17 cellular contexts compared by ENCODE assay signal in the genomic region with DNA sequence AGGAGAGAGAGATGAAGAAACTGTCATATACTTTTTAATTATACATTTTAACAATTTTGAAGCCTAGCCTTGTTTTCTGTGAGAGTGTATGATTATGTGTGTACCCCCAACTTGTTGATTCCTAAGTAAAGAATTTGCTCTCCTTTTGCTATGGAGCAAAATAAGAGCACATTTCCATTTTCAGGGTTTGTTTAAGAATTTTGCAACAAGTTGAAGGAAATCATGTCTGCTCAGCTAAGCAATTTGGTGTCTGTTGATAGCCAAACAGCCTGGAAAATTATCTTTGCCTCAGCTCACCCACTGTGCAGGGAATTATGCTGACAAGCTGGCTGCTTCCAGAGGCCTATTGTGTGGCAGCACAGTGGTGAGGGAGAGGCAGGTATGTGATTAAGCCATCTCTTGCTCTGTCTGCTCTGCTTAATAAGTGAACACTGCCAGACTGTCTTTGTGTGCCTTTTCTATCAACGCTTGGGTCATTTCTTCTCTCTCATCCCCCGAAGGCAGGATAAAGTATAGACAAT.
A peak's percentile ranks its signal among the peaks of the same experiment; 100 is the strongest.
DNase-seq lines count a peak whose midpoint lies in the region; ATAC-seq and TF ChIP-seq lines count a peak whose summit lies in the region.
"Had no signal": no experiment of that assay in that cellular context is flagged by ENCODE, and none has a peak within 500 bp of the region (broad histone marks: within the 10 kb centered on the region; RNA-seq: fewer than 3 reads in every experiment).

No MANE protein-coding gene starts in this region.

- H3K27me3 ChIP-seq in GM23338 (ENCODE audit: insufficient read depth) (no peaks in the 10 kb centered on the region), SK-N-SH (ENCODE audit: insufficient read depth) (no peaks in the 10 kb centered on the region)

- H3F3A ChIP-seq in GM23338 (replicated peaks; ENCODE audit: low read depth) = no peaks in the 10 kb centered on the region
- H3F3A ChIP-seq in SK-N-SH (replicated peaks; ENCODE audit: insufficient read depth) = no peaks in the 10 kb centered on the region

- H3K4me3 Mint-ChIP-seq in GM23338 (no peak overlapping the region), nephron (no peak overlapping the region)
- H3K4me3 Mint-ChIP-seq: activated CD8-positive, alpha-beta T cell treated with anti-CD3 and anti-CD28 coated beads, Interleukin-2, amount 10 ng/mL, durations not matched to agents 7 days and 5 days; CD14-positive monocyte; H9; memory B cell; naive B cell had no signal

- H4K20me1 ChIP-seq in GM23338 (replicated peaks; ENCODE audit: insufficient read depth) (no peaks in the 10 kb centered on the region), SK-N-SH (ENCODE audit: insufficient read depth) (no peaks in the 10 kb centered on the region)

- no peak overlapping the region for H3K4me2 ChIP-seq in GM23338
- H3K4me2 ChIP-seq in SK-N-SH = no peak overlapping the region

- H3K9me2 ChIP-seq in GM23338 (ENCODE audit: insufficient read depth) (0 out of 2 replicates have a peak, but pooled peaks cover 3% of the 10 kb centered on the region), SK-N-SH (no peaks in the 10 kb centered on the region)

- H3K4me3 ChIP-seq in GM23338 (no peak overlapping the region), SK-N-SH (ENCODE audit: low read depth in 2 of 2, low read length in 1 of 2) (no peak overlapping the region)

- H3K4me1 Mint-ChIP-seq in GM23338 = peaks cover 33% of the 10 kb centered on the region
- H3K4me1 Mint-ChIP-seq in nephron = peaks cover 75% of the 10 kb centered on the region
- H3K4me1 Mint-ChIP-seq: CD14-positive monocyte, memory B cell, naive B cell had no signal

- H3K9me3 Mint-ChIP-seq in GM23338 = no peaks in the 10 kb centered on the region
- H3K9me3 Mint-ChIP-seq in nephron = no peaks in the 10 kb centered on the region
- H3K9me3 Mint-ChIP-seq: H9, memory B cell had no signal

- POLR2A ChIA-PET in SK-N-SH (lab: Yijun Ruan, JAX) = interaction anchor here (0.6 to 1.2 kb wide), 2 partner anchors 10 to 11 kb away, joined by 5 to 9 read pairs; no protein-coding TSS in a partner anchor

- TF ChIP-seq EP300 in SK-N-SH (IDR thresholded peaks at IDR 0.05; ENCODE audit: borderline replicate concordance in 1 of 2, low read depth in 1 of 2, low read length in 1 of 2) = no peak

- no peak overlapping the region for H3K27ac Mint-ChIP-seq in GM23338
- peak overlapping the region; percentile 35 to 90 (median 89) for H3K27ac Mint-ChIP-seq in nephron
- H3K27ac Mint-ChIP-seq: activated CD8-positive, alpha-beta T cell treated with anti-CD3 and anti-CD28 coated beads, Interleukin-2, amount 10 ng/mL, durations not matched to agents 7 days and 5 days; CD14-positive monocyte; H9; memory B cell; naive B cell had no signal

- no peaks in the 10 kb centered on the region for H3K27me3 Mint-ChIP-seq in GM23338 (ENCODE audit: insufficient read depth, low read depth, poor library complexity)
- no peaks in the 10 kb centered on the region for H3K27me3 Mint-ChIP-seq in nephron (ENCODE audit: low read depth)

- 75% methylated on average over 2 of the region's 2 CpGs for WGBS in SK-N-SH (ENCODE audit: low lambda C conversion rate)

- no peak overlapping the region for H3K9ac ChIP-seq in SK-N-SH

- H2AFZ ChIP-seq in GM23338 (no peak overlapping the region), SK-N-SH (ENCODE audit: low read depth) (no peak overlapping the region)

- ATAC-seq in GM23338 = peak; percentile 82
- ATAC-seq in HG03571 (IDR thresholded peaks at IDR 0.05; ENCODE audit: unreplicated experiment) = no peak
- ATAC-seq: activated CD8-positive, alpha-beta T cell treated with anti-CD3 and anti-CD28 coated beads, Interleukin-2, amount 10 ng/mL, durations not matched to agents 7 days and 5 days had no signal

- no peaks in the 10 kb centered on the region for H3K79me2 ChIP-seq in GM23338 (replicated peaks; ENCODE audit: insufficient read depth)
- H3K79me2 ChIP-seq in SK-N-SH (ENCODE audit: insufficient read depth) = no peaks in the 10 kb centered on the region

- no peak for TF ChIP-seq RAD21 in SK-N-SH (IDR thresholded peaks at IDR 0.05; ENCODE audit: low read length)

- no peak for TF ChIP-seq CTCF in GM23338 (conservative IDR thresholded peaks at IDR 0.05; ENCODE audit: low read depth in 2 of 2)
- no peak for TF ChIP-seq CTCF in SK-N-SH (IDR thresholded peaks at IDR 0.05)
- no peak for TF ChIP-seq CTCF in nephron (IDR thresholded peaks at IDR 0.05; ENCODE audit: unreplicated experiment in 3 of 3)

- H3K36me3 Mint-ChIP-seq in GM23338 (ENCODE audit: low read depth) (no peaks in the 10 kb centered on the region), nephron (ENCODE audit: low read depth) (no peaks in the 10 kb centered on the region)
- H3K36me3 Mint-ChIP-seq: CD14-positive monocyte, memory B cell, naive B cell had no signal

- peaks cover 4% of the 10 kb centered on the region for H3K4me1 ChIP-seq in GM23338 (ENCODE audit: insufficient read depth)
- peaks cover 4 to 38% of the 10 kb centered on the region in 2 experiments; a peak in 2 of 4 replicates for H3K4me1 ChIP-seq in SK-N-SH (ENCODE audit: control insufficient read depth in 1 of 2, insufficient read depth in 2 of 2, low read depth in 1 of 2, low read length in 1 of 2)

- DNase-seq in GM23338 (ENCODE audit: low spot score) (no peak), NCI-H1930 (lab: John Stamatoyannopoulos, UW) (peak; percentile 26 to 60), SK-N-SH (no peak), ecto neural progenitor cell (ENCODE audit: low spot score) (no peak)
- DNase-seq in stimulated activated CD4-positive, alpha-beta T cell treated with anti-CD3 and anti-CD28 coated beads, Interleukin-2, amount 100 ng/mL, for 48 hours = no peak
- DNase-seq: activated CD4-positive, CD25-positive, alpha-beta regulatory T cell; activated CD8-positive, alpha-beta T cell treated with anti-CD3 and anti-CD28 coated beads, Interleukin-2, amount 10 ng/mL, durations not matched to agents 7 days and 5 days; activated gamma-delta T cell treated with Interleukin-2 at 50 U/mL for 16 hours; H9; naive B cell; substantia nigra; T-helper 9 cell had no signal

- H3K27ac ChIP-seq in GM23338 (ENCODE audit: low read depth) (no peak overlapping the region), SK-N-SH (ENCODE audit: low read depth in 2 of 2, low read length in 1 of 2) (peak overlapping the region in 1 of 2 experiments; percentile 71; a peak in 2 of 4 replicates)
- H3K27ac ChIP-seq: RWPE1 had no signal

- H3K9me3 ChIP-seq in SK-N-SH = no peaks in the 10 kb centered on the region

- H3K36me3 ChIP-seq in GM23338 (ENCODE audit: insufficient read depth) (no peaks in the 10 kb centered on the region), SK-N-SH (replicated peaks in 1 of 2; ENCODE audit: control insufficient read depth in 1 of 2, insufficient read depth in 2 of 2, low read length in 1 of 2) (no peaks in the 10 kb centered on the region)

- CTCF ChIA-PET in SK-N-SH (lab: Yijun Ruan, JAX) = interaction anchor here (1.0 to 1.7 kb wide), 5 partner anchors 13 to 110 kb away, joined by 3 to 5 read pairs (median 3); no protein-coding TSS in a partner anchor

TF ChIP-seq in GM23338, 12 proteins besides CTCF, POLR2A, EP300 and RAD21 (continues in another document):
- TF ChIP-seq STAT1 (IDR thresholded peaks at IDR 0.05; ENCODE audit: unreplicated experiment) = no peak
- no peak for TF ChIP-seq EZH2 (IDR thresholded peaks at IDR 0.05; ENCODE audit: low read depth, unreplicated experiment)
- no peak for TF ChIP-seq ZNF114 (CRISPR knock-in tag; IDR thresholded peaks at IDR 0.05)
- no peak for TF ChIP-seq EZH2phosphoT487 (IDR thresholded peaks at IDR 0.05; ENCODE audit: unreplicated experiment)
- TF ChIP-seq JUNB (IDR thresholded peaks at IDR 0.05; ENCODE audit: unreplicated experiment) = no peak

TF ChIP-seq in SK-N-SH, 30 proteins besides CTCF, POLR2A, EP300 and RAD21:
- no peak for TF ChIP-seq RFX5 (IDR thresholded peaks at IDR 0.05; ENCODE audit: low read length)
- TF ChIP-seq RXRA (IDR thresholded peaks at IDR 0.05; ENCODE audit: borderline replicate concordance, low read depth) = no peak
- TF ChIP-seq GATA2 (CRISPR knock-in tag; IDR thresholded peaks at IDR 0.05) = 0 out of 2 replicates have a peak, but pooled peaks have one; percentile 25
- no peak for TF ChIP-seq SMC3 (IDR thresholded peaks at IDR 0.05; ENCODE audit: low read depth, low read length)
- TF ChIP-seq TEAD4 (IDR thresholded peaks at IDR 0.05; ENCODE audit: borderline replicate concordance, insufficient read depth) = no peak
- no peak for TF ChIP-seq FOXJ3 (CRISPR knock-in tag; IDR thresholded peaks at IDR 0.05)
- no peak for TF ChIP-seq MXI1 (IDR thresholded peaks at IDR 0.05; ENCODE audit: low read depth, low read length)
- TF ChIP-seq POLR2AphosphoS5 (IDR thresholded peaks at IDR 0.05; ENCODE audit: low read depth, low read length) = no peak

Comparison
In these comparisons a context has a peak if more than half of its experiments do, and no peak if none do; other contexts are left out.
1. DNase-seq: peak in NCI-H1930 (2 of 2); none in GM23338 (single experiment), SK-N-SH (single experiment), stimulated activated CD4-positive, alpha-beta T cell treated with anti-CD3 and anti-CD28 coated beads, Interleukin-2, amount 100 ng/mL, for 48 hours (0 of 2) and ecto neural progenitor cell (single experiment).